Comparison of ENCODE assay signal across 9 cellular contexts in genomic region chr13:99982021-99982740, GRCh38. TPM values are rescaled to one million over a fixed set of nuclear protein-coding genes. Genes with fewer than 3 reads are reported as not detected.
DNase-seq lines count a peak whose midpoint lies in the region; ATAC-seq and TF ChIP-seq lines count a peak whose summit lies in the region.
"Had no signal": no experiment of that assay in that cellular context is flagged by ENCODE, and none has a peak within 500 bp of the region (broad histone marks: within the 10 kb centered on the region; RNA-seq: fewer than 3 reads in every experiment).

No MANE protein-coding gene starts in this region.

- ATAC-seq in SK-N-SH treated with all-trans-retinoic acid at 6 μM for 48 hours (no peak), HG03520 (IDR thresholded peaks at IDR 0.05; ENCODE audit: unreplicated experiment) (no peak), GM21360 (IDR thresholded peaks at IDR 0.05; ENCODE audit: unreplicated experiment) (no peak)
- ATAC-seq in stimulated activated naive CD8-positive, alpha-beta T cell treated with anti-CD3 and anti-CD28 coated beads, Interleukin-15, Interleukin-2, amounts not matched to agents 100 U/mL and 50 U/mL, for 24 hours, result peak; percentile 2

- WGBS in SK-N-SH (ENCODE audit: low lambda C conversion rate), result no CpG with 5 or more reads among the region's 101 CpGs
- WGBS in iPS DF 6.9 (ENCODE audit: insufficient coverage, insufficient read length), result no CpG with 5 or more reads among the region's 101 CpGs

- no peak for TF ChIP-seq RAD21 in SK-N-SH (IDR thresholded peaks at IDR 0.05; ENCODE audit: low read length)

- POLR2A ChIA-PET in SK-N-SH (lab: Yijun Ruan, JAX), result no interaction called here

- H4K20me1 ChIP-seq in SK-N-SH (ENCODE audit: insufficient read depth), result peaks cover 30% of the 10 kb centered on the region

- H3K9me3 ChIP-seq in SK-N-SH, result no peaks in the 10 kb centered on the region
- no peaks in the 10 kb centered on the region for H3K9me3 ChIP-seq in iPS DF 6.9 (ENCODE audit: control insufficient read depth, insufficient read depth, low read length)

- H3K4me3 ChIP-seq in SK-N-SH (ENCODE audit: low read depth in 2 of 2, low read length in 1 of 2) (no peak overlapping the region), iPS DF 6.9 (ENCODE audit: low read length) (peak overlapping the region; percentile 82)

- H3K36me3 ChIP-seq in SK-N-SH (replicated peaks in 1 of 2; ENCODE audit: control insufficient read depth in 1 of 2, insufficient read depth in 2 of 2, low read length in 1 of 2), result no peaks in the 10 kb centered on the region
- peaks cover 12% of the 10 kb centered on the region for H3K36me3 ChIP-seq in iPS DF 6.9 (ENCODE audit: control insufficient read depth, insufficient read depth, low read length)

- H2AFZ ChIP-seq in SK-N-SH (ENCODE audit: low read depth), result no peak overlapping the region

- H3K9me2 ChIP-seq in SK-N-SH, result no peaks in the 10 kb centered on the region

- CTCF ChIA-PET in SK-N-SH (lab: Yijun Ruan, JAX), result interaction anchor here (0.8 to 2.9 kb wide), 5 partner anchors 8 to 532 kb away, joined by 3 to 8 read pairs (median 6); no protein-coding TSS in a partner anchor

- no peak for TF ChIP-seq EP300 in SK-N-SH (IDR thresholded peaks at IDR 0.05; ENCODE audit: borderline replicate concordance in 1 of 2, low read depth in 1 of 2, low read length in 1 of 2)

- no peak overlapping the region for H3K9ac ChIP-seq in SK-N-SH

- DNase-seq in SK-N-SH (peak; percentile 55), UCSD-AML1 (lab: John Stamatoyannopoulos, UW; ENCODE audit: unreplicated experiment) (peak; percentile 35), iPS DF 6.9 (ENCODE audit: low read depth, low spot score) (no peak), NCI-H2107 treated with DMSO at 0.1 percent for 48 hours (lab: John Stamatoyannopoulos, UW; ENCODE audit: unreplicated experiment) (no peak)
- peak; percentile 13 for DNase-seq in stimulated activated naive CD8-positive, alpha-beta T cell treated with anti-CD3 and anti-CD28 coated beads, Interleukin-15, Interleukin-2, amounts not matched to agents 100 U/mL and 50 U/mL, for 24 hours

- H3K27ac ChIP-seq in SK-N-SH (ENCODE audit: low read depth in 2 of 2, low read length in 1 of 2) (no peak overlapping the region), iPS DF 6.9 (ENCODE audit: low read length) (no peak overlapping the region)

- no peak for TF ChIP-seq CTCF in SK-N-SH (IDR thresholded peaks at IDR 0.05)

- no peaks in the 10 kb centered on the region for H3K79me2 ChIP-seq in SK-N-SH (ENCODE audit: insufficient read depth)

- H3K4me1 ChIP-seq in SK-N-SH (ENCODE audit: control insufficient read depth in 1 of 2, insufficient read depth in 2 of 2, low read depth in 1 of 2, low read length in 1 of 2), result no peaks in the 10 kb centered on the region; a peak in 1 of 4 replicates
- H3K4me1 ChIP-seq in iPS DF 6.9 (ENCODE audit: control insufficient read depth, insufficient read depth, low read length), result peaks cover 3% of the 10 kb centered on the region; the same call in 1 of the 2 replicates

- H3F3A ChIP-seq in SK-N-SH (replicated peaks; ENCODE audit: insufficient read depth), result peaks cover 2% of the 10 kb centered on the region

- H3K4me2 ChIP-seq in SK-N-SH, result no peak overlapping the region

- H3K27me3 ChIP-seq in SK-N-SH (ENCODE audit: insufficient read depth) (peaks cover 83% of the 10 kb centered on the region), iPS DF 6.9 (ENCODE audit: control insufficient read depth, insufficient read depth, low read length) (no peaks in the 10 kb centered on the region; the same call in 1 of the 2 replicates)

TF ChIP-seq in SK-N-SH, 30 proteins besides CTCF, POLR2A, EP300 and RAD21:
- peak; percentile 77; the same call in 1 of the 2 replicates for TF ChIP-seq EZH2phosphoT487 (IDR thresholded peaks at IDR 0.05; ENCODE audit: borderline replicate concordance, low read depth)
- TF ChIP-seq FOXM1 (IDR thresholded peaks at IDR 0.05; ENCODE audit: low read depth), result no peak

TF ChIP-seq in SK-N-SH treated with all-trans-retinoic acid at 6 μM for 48 hours, 23 proteins besides CTCF, POLR2A, EP300 and RAD21:
- no peak for TF ChIP-seq PPARA (CRISPR knock-in tag; IDR thresholded peaks at IDR 0.05; ENCODE audit: borderline replicate concordance)
- TF ChIP-seq ESRRG (CRISPR knock-in tag; IDR thresholded peaks at IDR 0.05), result no peak
- TF ChIP-seq RARB (CRISPR knock-in tag; IDR thresholded peaks at IDR 0.05), result no peak
- no peak for TF ChIP-seq ISL1 (CRISPR knock-in tag; IDR thresholded peaks at IDR 0.05)

RNA-seq across cellular contexts. Expression of gene ZIC2, which starts 0.6 kb away (rescaled TPM):
- not detected in 2 replicates for polyA plus RNA-seq in SK-N-SH (2012; rRNA removed)
- not detected in 2 replicates for polyA plus RNA-seq in SK-N-SH (2012; cell fraction: cytosol; rRNA removed)
- polyA plus RNA-seq in SK-N-SH (2012; cell fraction: nucleus; rRNA removed), result not detected in 2 replicates
- polyA plus RNA-seq: liver had no signal

RNA-seq across cellular contexts. Expression of gene ZIC5, which starts 10.6 kb away (rescaled TPM):
- polyA plus RNA-seq in SK-N-SH (2012; rRNA removed), result not detected in 2 replicates
- polyA plus RNA-seq in SK-N-SH (2012; cell fraction: cytosol; rRNA removed), result not detected in 2 replicates
- polyA plus RNA-seq in SK-N-SH (2012; cell fraction: nucleus; rRNA removed), result not detected in 2 replicates
- polyA plus RNA-seq: liver had no signal

Comparison
In these comparisons a context has a peak if more than half of its experiments do, and no peak if none do; other contexts are left out.
1. DNase-seq: peak in SK-N-SH (single experiment), UCSD-AML1 (single experiment) and stimulated activated naive CD8-positive, alpha-beta T cell treated with anti-CD3 and anti-CD28 coated beads, Interleukin-15, Interleukin-2, amounts not matched to agents 100 U/mL and 50 U/mL, for 24 hours (single experiment); none in iPS DF 6.9 (single experiment) and NCI-H2107 treated with DMSO at 0.1 percent for 48 hours (single experiment).